10 cellular contexts compared by ENCODE assay signal in genomic region chr11:14636119-14636518, GRCh38. TPM values are rescaled to one million over a fixed set of nuclear protein-coding genes. Genes with fewer than 3 reads are reported as not detected.
DNase-seq lines count a peak whose midpoint lies in the region; ATAC-seq, FAIRE-seq and TF ChIP-seq lines count a peak whose summit lies in the region.
"Had no signal": no experiment of that assay in that cellular context is flagged by ENCODE, and none has a peak within 500 bp of the region (broad histone marks: within the 10 kb centered on the region; RNA-seq: fewer than 3 reads in every experiment).

No MANE protein-coding gene starts in this region.

- H3K9me3 Mint-ChIP-seq in activated naive CD8-positive, alpha-beta T cell treated with anti-CD3 and anti-CD28 coated beads, Interleukin-2, amount 50 U/mL, for 24 hours: peaks cover 27% of the 10 kb centered on the region

- no peaks in the 10 kb centered on the region for H3K9me3 ChIP-seq in right lobe of liver
- no peaks in the 10 kb centered on the region for H3K9me3 ChIP-seq in HepG2 (ENCODE audit: low read length)
- no peaks in the 10 kb centered on the region for H3K9me3 ChIP-seq in esophagus squamous epithelium
- no peaks in the 10 kb centered on the region for H3K9me3 ChIP-seq in BE2C

- ATAC-seq in right lobe of liver (peak in 3 of 4 donors; percentile 19 to 39 (median 33)), HepG2 (no peak), HG02571 (IDR thresholded peaks at IDR 0.05; ENCODE audit: unreplicated experiment) (no peak)
- ATAC-seq in activated naive CD8-positive, alpha-beta T cell treated with anti-CD3 and anti-CD28 coated beads, Interleukin-2, amount 50 U/mL, for 24 hours: peak; percentile 69

- H3K4me3 Mint-ChIP-seq in activated naive CD8-positive, alpha-beta T cell treated with anti-CD3 and anti-CD28 coated beads, Interleukin-2, amount 50 U/mL, for 24 hours: peak overlapping the region; percentile 41
- H3K4me3 Mint-ChIP-seq: endodermal cell had no signal

- H3K4me1 Mint-ChIP-seq in activated naive CD8-positive, alpha-beta T cell treated with anti-CD3 and anti-CD28 coated beads, Interleukin-2, amount 50 U/mL, for 24 hours: peaks cover 66% of the 10 kb centered on the region

- no peak for TF ChIP-seq RAD21 in HepG2 (CRISPR knock-in tag; IDR thresholded peaks at IDR 0.05)

- peaks cover under 1% of the 10 kb centered on the region for H3K27me3 Mint-ChIP-seq in activated naive CD8-positive, alpha-beta T cell treated with anti-CD3 and anti-CD28 coated beads, Interleukin-2, amount 50 U/mL, for 24 hours

- CTCF ChIA-PET in HepG2 (lab: Yijun Ruan, JAX; ENCODE audit: low intra/inter-chr PET ratio, low total read pairs): no interaction called here

- TF ChIP-seq CTCF in right lobe of liver (IDR thresholded peaks at IDR 0.05): no peak
- no peak for TF ChIP-seq CTCF in HepG2 (CRISPR knock-in tag; IDR thresholded peaks at IDR 0.05)
- no peak for TF ChIP-seq CTCF in esophagus squamous epithelium (IDR thresholded peaks at IDR 0.05)
- no peak for TF ChIP-seq CTCF in BE2C (IDR thresholded peaks at IDR 0.05; ENCODE audit: low read depth, low read length)

- POLR2A ChIA-PET in HepG2 (lab: Yijun Ruan, JAX): no interaction called here

- no peak overlapping the region for H3K4me2 ChIP-seq in HepG2 (ENCODE audit: low read depth, low read length)

- TF ChIP-seq EP300 in HepG2 (IDR thresholded peaks at IDR 0.05; ENCODE audit: low read depth in 2 of 2, low read length in 2 of 2) (no peak), HepG2 (CRISPR knock-in tag; IDR thresholded peaks at IDR 0.05; ENCODE audit: borderline replicate concordance) (no peak)

- DNase-seq in right lobe of liver (no peak), HepG2 (ENCODE audit: low spot score) (no peak), NAMALWA (ENCODE audit: low spot score) (peak; percentile 27), esophagus squamous epithelium (lab: John Stamatoyannopoulos, UW) (no peak), kidney tubule cell (ENCODE audit: low spot score) (no peak), BE2C (no peak)
- DNase-seq in activated naive CD8-positive, alpha-beta T cell treated with anti-CD3 and anti-CD28 coated beads, Interleukin-2, amount 50 U/mL, for 24 hours: no peak
- DNase-seq: endodermal cell, H7 had no signal

- in situ Hi-C loops in HepG2 (cut with HindIII; ENCODE audit: extremely low pct_ligation_motif_present, low pct_unique_long_range_greater_than_20kb): loop anchor here (25.0 kb wide), 1 partner anchor 99 kb away; no protein-coding TSS in a partner anchor

- H3K27ac Mint-ChIP-seq in activated naive CD8-positive, alpha-beta T cell treated with anti-CD3 and anti-CD28 coated beads, Interleukin-2, amount 50 U/mL, for 24 hours: peak overlapping the region; percentile 81
- H3K27ac Mint-ChIP-seq: endodermal cell had no signal

- H3K9ac ChIP-seq in HepG2 (ENCODE audit: insufficient read depth, low read depth, low read length): no peak overlapping the region

- peaks cover 59% of the 10 kb centered on the region for H3K36me3 Mint-ChIP-seq in activated naive CD8-positive, alpha-beta T cell treated with anti-CD3 and anti-CD28 coated beads, Interleukin-2, amount 50 U/mL, for 24 hours (ENCODE audit: low read depth)

- no TSS peak for BruUV-seq in HepG2 (replicated peaks; lab: Mats Ljungman, UMichigan)

- no peaks in the 10 kb centered on the region for H3K27me3 ChIP-seq in right lobe of liver
- H3K27me3 ChIP-seq in HepG2 (ENCODE audit: control insufficient read depth in 1 of 2, insufficient read depth in 2 of 2, low read length in 2 of 2): no peaks in the 10 kb centered on the region
- H3K27me3 ChIP-seq in esophagus squamous epithelium: peaks cover 0 to 5% (median 0%) of the 10 kb centered on the region in 4 donors
- H3K27me3 ChIP-seq in BE2C: no peaks in the 10 kb centered on the region

- no peaks in the 10 kb centered on the region for H3K4me1 ChIP-seq in right lobe of liver
- peaks cover 19% of the 10 kb centered on the region for H3K4me1 ChIP-seq in HepG2 (ENCODE audit: insufficient read depth, low read length)
- no peaks in the 10 kb centered on the region for H3K4me1 ChIP-seq in esophagus squamous epithelium
- no peaks in the 10 kb centered on the region for H3K4me1 ChIP-seq in BE2C

- H3K4me3 ChIP-seq in right lobe of liver: no peak overlapping the region
- H3K4me3 ChIP-seq in HepG2 (replicated peaks in 1 of 3; ENCODE audit: insufficient read depth in 1 of 3, low read depth in 2 of 3, low read length in 3 of 3): no peak overlapping the region
- H3K4me3 ChIP-seq in esophagus squamous epithelium: no peak overlapping the region
- no peak overlapping the region for H3K4me3 ChIP-seq in BE2C (ENCODE audit: low read depth, low read length)

- H3K36me3 ChIP-seq in right lobe of liver: no peaks in the 10 kb centered on the region
- H3K36me3 ChIP-seq in HepG2 (replicated peaks in 1 of 2; ENCODE audit: control insufficient read depth in 1 of 2, insufficient read depth in 2 of 2, low read length in 2 of 2): 0 out of 5 replicates have a peak, but pooled peaks cover 0 to 4% of the 10 kb centered on the region in 2 experiments
- no peaks in the 10 kb centered on the region for H3K36me3 ChIP-seq in esophagus squamous epithelium
- no peaks in the 10 kb centered on the region for H3K36me3 ChIP-seq in BE2C

- H3K27ac ChIP-seq in right lobe of liver (no peak overlapping the region), HepG2 (ENCODE audit: extremely low read length, insufficient read depth, low read length) (no peak overlapping the region), esophagus squamous epithelium (no peak overlapping the region)

- no peak for FAIRE-seq in HepG2 (lab: Jason Lieb, UNC)

- no peak overlapping the region for H2AFZ ChIP-seq in HepG2 (ENCODE audit: low read length)

- TF ChIP-seq POLR2A in right lobe of liver (IDR thresholded peaks at IDR 0.05) (no peak), HepG2 (IDR thresholded peaks at IDR 0.05; ENCODE audit: insufficient read depth in 1 of 2, low read depth in 2 of 2, low read length in 2 of 2) (no peak), esophagus squamous epithelium (IDR thresholded peaks at IDR 0.05) (no peak)

- WGBS in right lobe of liver (ENCODE audit: insufficient coverage, low coverage, low lambda C conversion rate, missing lambda C conversion rate): 70% methylated on average over 1 of the region's 1 CpG
- 93% methylated on average over 1 of the region's 1 CpG for WGBS in HepG2 (ENCODE audit: low lambda C conversion rate)
- WGBS in esophagus squamous epithelium, 2 donors: 33 to 39% methylated on average over 1 of the region's 1 CpG

- intact Hi-C loops in right lobe of liver (cut with DNase I): no loop called here
- intact Hi-C loops in HepG2 (cut with micrococcal nuclease; ENCODE audit: unreplicated experiment): no loop called here
- intact Hi-C loops in esophagus squamous epithelium (cut with DNase I): no loop called here

- no peaks in the 10 kb centered on the region for H4K20me1 ChIP-seq in HepG2 (ENCODE audit: insufficient read depth, low read length)

- H3K79me2 ChIP-seq in HepG2 (ENCODE audit: insufficient read depth, low read length): peaks cover 12% of the 10 kb centered on the region

TF ChIP-seq in HepG2, 621 proteins besides CTCF, POLR2A, EP300 and RAD21:
- TF ChIP-seq HIVEP1 (CRISPR knock-in tag; IDR thresholded peaks at IDR 0.05): no peak

RNA-seq across cellular contexts. Expression of gene PDE3B, which starts 7.5 kb away (rescaled TPM):
- total RNA-seq in right lobe of liver (10 to 100 TPM; 14.9 to 47.1 (median 28.8) TPM), HepG2 (2016; rRNA removed; fragmentation: Illumina TruSeq; extraction: Trizol) (19.6 and 26.5 TPM in 2 replicates), esophagus squamous epithelium (10 to 100 TPM in 1 of 4 donors, 1 to 10 TPM in 3; 1.2 to 12.6 (median 2.1) TPM)
- total RNA-seq in HepG2 (2016; cell fraction: cytosol; rRNA removed; fragmentation: Illumina TruSeq; extraction: Trizol; ENCODE audit: low read depth): 9.1 and 9.7 TPM in 2 replicates
- total RNA-seq in HepG2 (2016; cell fraction: insoluble cytoplasmic fraction; rRNA removed; fragmentation: Illumina TruSeq; extraction: Trizol): 18.7 and 26.8 TPM in 2 replicates
- 10.7 and 12.0 TPM in 2 replicates for total RNA-seq in HepG2 (2016; cell fraction: membrane; rRNA removed; fragmentation: Illumina TruSeq; extraction: Trizol)
- 59.3 and 61.3 TPM in 2 replicates for total RNA-seq in HepG2 (2016; cell fraction: nucleus; rRNA removed; fragmentation: Illumina TruSeq; extraction: Trizol)
- polyA plus RNA-seq in HepG2 (2011; rRNA removed): 12.8 and 14.1 TPM in 2 replicates
- polyA plus RNA-seq in HepG2 (2011; cell fraction: cytosol; rRNA removed): 5.2 and 7.0 TPM in 2 replicates
- 12.5 and 13.7 TPM in 2 replicates for polyA plus RNA-seq in HepG2 (2011; cell fraction: nucleus; rRNA removed)
- polyA plus RNA-seq in HepG2 (2012): 13.9 and 22.3 TPM in 2 replicates
- polyA plus RNA-seq in HepG2 (2016; cell fraction: cytosol; fragmentation: Illumina TruSeq; extraction: Trizol; ENCODE audit: low read depth): 0.80 and 0.88 TPM in 2 replicates
- 12.6 and 13.1 TPM in 2 replicates for polyA plus RNA-seq in HepG2 (2016; cell fraction: insoluble cytoplasmic fraction; fragmentation: Illumina TruSeq; extraction: Trizol; ENCODE audit: low read depth)
- 2.2 and 2.7 TPM in 2 replicates for polyA plus RNA-seq in HepG2 (2016; cell fraction: membrane; fragmentation: Illumina TruSeq; extraction: Trizol; ENCODE audit: low read depth)
- polyA plus RNA-seq in HepG2 (2016; cell fraction: nucleus; fragmentation: Illumina TruSeq; extraction: Trizol; ENCODE audit: insufficient read depth, low read depth): 26.0 and 26.6 TPM in 2 replicates
- polyA minus RNA-seq in HepG2 (2011; rRNA and poly(A)+ RNA removed; ENCODE audit: low replicate concordance): 27.0 and 31.4 TPM in 2 replicates
- polyA minus RNA-seq in HepG2 (2011; cell fraction: cytosol; rRNA and poly(A)+ RNA removed): 29.8 and 43.1 TPM in 2 replicates
- 106 and 119 TPM in 2 replicates for polyA minus RNA-seq in HepG2 (2011; cell fraction: nucleus; rRNA and poly(A)+ RNA removed)
- 2.8 TPM for polyA plus RNA-seq in BE2C (2012; ENCODE audit: insufficient read depth, insufficient read length, low read depth)

Comparison
In these comparisons a context has a peak if more than half of its experiments do, and no peak if none do; other contexts are left out.
1. ATAC-seq: peak in right lobe of liver (3 of 4) and activated naive CD8-positive, alpha-beta T cell treated with anti-CD3 and anti-CD28 coated beads, Interleukin-2, amount 50 U/mL, for 24 hours (single experiment); none in HepG2 (single experiment) and HG02571 (single experiment).